ENCODE assay signal across 17 cellular contexts in genomic region chr3:152255290-152255689, GRCh38. TPM values are rescaled to one million over a fixed set of nuclear protein-coding genes. Genes with fewer than 3 reads are reported as not detected.
A peak's percentile ranks its signal among the peaks of the same experiment; 100 is the strongest.
DNase-seq lines count a peak whose midpoint lies in the region; ATAC-seq and TF ChIP-seq lines count a peak whose summit lies in the region.
"Had no signal": no experiment of that assay in that cellular context is flagged by ENCODE, and none has a peak within 500 bp of the region (broad histone marks: within the 10 kb centered on the region; RNA-seq: fewer than 3 reads in every experiment).

No MANE protein-coding gene starts in this region.

- TF ChIP-seq CTCF in spleen (IDR thresholded peaks at IDR 0.05 in 8 of 11, conservative IDR thresholded peaks at IDR 0.05 in 3 of 11) = no peak

- no peaks in the 10 kb centered on the region for H3K27me3 Mint-ChIP-seq in activated T-cell treated with anti-CD3 and anti-CD28 coated beads, Interleukin-2, amount 50 U/mL, for 24 hours
- no peaks in the 10 kb centered on the region for H3K27me3 Mint-ChIP-seq in activated T-helper 2 cell treated with anti-CD3 and anti-CD28 coated beads, Interferon-gamma antibody, Interleukin-2, Interleukin-4, amounts not matched to agents 10 μg/mL and 5 μg/mL and 100 μg/mL, durations not matched to agents 14 hours and 24 hours and 36 hours (ENCODE audit: low read depth)

- H3K36me3 ChIP-seq in KOPT-K1 (ENCODE audit: insufficient read depth, low read length) (peaks cover 21% of the 10 kb centered on the region), spleen (no peaks in the 10 kb centered on the region), HAP-1 (replicated peaks) (no peaks in the 10 kb centered on the region)
- H3K36me3 ChIP-seq: colonic mucosa had no signal

- H3K27ac ChIP-seq in KOPT-K1 (ENCODE audit: low read depth, low read length, poor library complexity, severe bottlenecking) (peak overlapping the region; percentile 75), spleen (peak overlapping the region in 7 of 8 donors; percentile 3 to 85 (median 77))
- H3K27ac ChIP-seq: C4-2B, colonic mucosa had no signal

- H3K9me3 Mint-ChIP-seq in activated T-cell treated with anti-CD3 and anti-CD28 coated beads, Interleukin-2, amount 50 U/mL, for 24 hours = no peaks in the 10 kb centered on the region
- peaks cover 10% of the 10 kb centered on the region for H3K9me3 Mint-ChIP-seq in activated T-helper 2 cell treated with anti-CD3 and anti-CD28 coated beads, Interferon-gamma antibody, Interleukin-2, Interleukin-4, amounts not matched to agents 10 μg/mL and 5 μg/mL and 100 μg/mL, durations not matched to agents 14 hours and 24 hours and 36 hours

- peaks cover 47 to 96% (median 84%) of the 10 kb centered on the region in 6 donors for H3K4me1 ChIP-seq in spleen
- no peaks in the 10 kb centered on the region for H3K4me1 ChIP-seq in HAP-1

- intact Hi-C loops in activated T-helper 2 cell treated with anti-CD3 and anti-CD28 coated beads, Interferon-gamma antibody, Interleukin-2, Interleukin-4, amounts not matched to agents 10 μg/mL and 5 μg/mL and 100 μg/mL, durations not matched to agents 14 hours and 24 hours and 36 hours (cut with micrococcal nuclease) = loop anchor here (5.0 kb wide), 4 partner anchors 77 to 1053 kb away; partner anchors contain the start of gene GPR171
- intact Hi-C loops in spleen (cut with DNase I; ENCODE audit: low total_unique reads) = no loop called here

- H3K4me3 ChIP-seq in spleen = no peak overlapping the region
- H3K4me3 ChIP-seq in HAP-1 = no peak overlapping the region
- H3K4me3 ChIP-seq: colonic mucosa, mucosa of descending colon had no signal

- TF ChIP-seq POLR2A in spleen (IDR thresholded peaks at IDR 0.05) = no peak

- peak overlapping the region; percentile 52 for H3K4me3 Mint-ChIP-seq in activated T-cell treated with anti-CD3 and anti-CD28 coated beads, Interleukin-2, amount 50 U/mL, for 24 hours
- peak overlapping the region; percentile 50 for H3K4me3 Mint-ChIP-seq in activated T-helper 2 cell treated with anti-CD3 and anti-CD28 coated beads, Interferon-gamma antibody, Interleukin-2, Interleukin-4, amounts not matched to agents 10 μg/mL and 5 μg/mL and 100 μg/mL, durations not matched to agents 14 hours and 24 hours and 36 hours (ENCODE audit: low read depth)
- H3K4me3 Mint-ChIP-seq: brain had no signal

- no peak for DNase-seq in activated T-cell treated with anti-CD3 and anti-CD28 coated beads, Interleukin-2, amount 50 U/mL, for 24 hours
- DNase-seq in activated T-cell treated with anti-CD3 and anti-CD28 coated beads, Interleukin-2, amount 50 U/mL, for 48 hours = no peak
- DNase-seq in activated T-helper 2 cell treated with anti-CD3 and anti-CD28 coated beads, Interferon-gamma antibody, Interleukin-2, Interleukin-4, amounts not matched to agents 10 μg/mL and 5 μg/mL and 100 μg/mL, durations not matched to agents 14 hours and 24 hours and 36 hours (ENCODE audit: low spot score) = no peak
- DNase-seq in spleen = no peak
- no peak for DNase-seq in stimulated activated naive CD4-positive, alpha-beta T cell treated with Interleukin-2 at 50 U/mL for 16 hours (lab: John Stamatoyannopoulos, UW)
- no peak for DNase-seq in HAP-1 (ENCODE audit: low spot score in 2 of 2)
- DNase-seq: activated CD4-positive, alpha-beta T cell treated with anti-CD3 and anti-CD28 coated beads, Interleukin-2, amount 50 U/mL, for 48 hours; activated effector memory CD4-positive, alpha-beta T cell treated with anti-CD3 and anti-CD28 coated beads, Interleukin-2, amount 50 U/mL, for 16 hours; colonic mucosa; mucosa of descending colon; NCI-H187; NCI-H446; stimulated activated CD4-positive, alpha-beta T cell treated with anti-CD3 and anti-CD28 coated beads, Interleukin-4, amount 100 ng/mL, for 4 hours had no signal

- H3K27ac Mint-ChIP-seq in activated T-cell treated with anti-CD3 and anti-CD28 coated beads, Interleukin-2, amount 50 U/mL, for 24 hours = peak overlapping the region; percentile 94
- H3K27ac Mint-ChIP-seq in activated T-helper 2 cell treated with anti-CD3 and anti-CD28 coated beads, Interferon-gamma antibody, Interleukin-2, Interleukin-4, amounts not matched to agents 10 μg/mL and 5 μg/mL and 100 μg/mL, durations not matched to agents 14 hours and 24 hours and 36 hours = peak overlapping the region; percentile 95
- H3K27ac Mint-ChIP-seq: brain had no signal

- H3K4me1 Mint-ChIP-seq in activated T-cell treated with anti-CD3 and anti-CD28 coated beads, Interleukin-2, amount 50 U/mL, for 24 hours (ENCODE audit: low read depth) = peaks cover 90% of the 10 kb centered on the region
- peaks cover 76% of the 10 kb centered on the region for H3K4me1 Mint-ChIP-seq in activated T-helper 2 cell treated with anti-CD3 and anti-CD28 coated beads, Interferon-gamma antibody, Interleukin-2, Interleukin-4, amounts not matched to agents 10 μg/mL and 5 μg/mL and 100 μg/mL, durations not matched to agents 14 hours and 24 hours and 36 hours (ENCODE audit: low read depth)

- H3K9me3 ChIP-seq in KOPT-K1 (ENCODE audit: insufficient read depth, low read length, poor library complexity, severe bottlenecking) (no peaks in the 10 kb centered on the region), spleen (no peaks in the 10 kb centered on the region), HAP-1 (no peaks in the 10 kb centered on the region)
- H3K9me3 ChIP-seq: colonic mucosa, mucosa of descending colon had no signal

- ATAC-seq in HG02973 (IDR thresholded peaks at IDR 0.05; ENCODE audit: unreplicated experiment) = no peak
- ATAC-seq: mucosa of descending colon had no signal

- no peaks in the 10 kb centered on the region for H3K36me3 Mint-ChIP-seq in activated T-cell treated with anti-CD3 and anti-CD28 coated beads, Interleukin-2, amount 50 U/mL, for 24 hours (ENCODE audit: low read depth)
- peaks cover 27% of the 10 kb centered on the region for H3K36me3 Mint-ChIP-seq in activated T-helper 2 cell treated with anti-CD3 and anti-CD28 coated beads, Interferon-gamma antibody, Interleukin-2, Interleukin-4, amounts not matched to agents 10 μg/mL and 5 μg/mL and 100 μg/mL, durations not matched to agents 14 hours and 24 hours and 36 hours (ENCODE audit: low read depth)
- H3K36me3 Mint-ChIP-seq: brain had no signal

- H3K27me3 ChIP-seq in spleen (replicated peaks in 1 of 7) = no peaks in the 10 kb centered on the region
- H3K27me3 ChIP-seq in HAP-1 (ENCODE audit: low read depth) = no peaks in the 10 kb centered on the region
- H3K27me3 ChIP-seq: colonic mucosa had no signal

- in situ Hi-C loops in HAP-1 (cut with MboI; ENCODE audit: low sequenced_read_pairs) = no loop called here

- WGBS in spleen, 5 donors = 72 to 87% (median 85%) methylated on average over 1 of the region's 1 CpG

RNA-seq across cellular contexts. Expression of gene MBNL1, which starts 13.4 kb away (rescaled TPM):
- 230 and 244 TPM in 2 replicates for total RNA-seq in activated T-helper 2 cell treated with anti-CD3 and anti-CD28 coated beads, Interferon-gamma antibody, Interleukin-2, Interleukin-4, amounts not matched to agents 10 μg/mL and 5 μg/mL and 100 μg/mL, durations not matched to agents 14 hours and 24 hours and 36 hours
- total RNA-seq in spleen = 100 to 1,000 TPM; 288 to 491 (median 355) TPM
- 10 to 100 TPM; 64.7 to 66.3 (median 64.7) TPM for polyA plus RNA-seq in spleen
